ENCODE assay signal across 18 cellular contexts in genomic region chr14:68856572-68856971, GRCh38.
A peak's percentile ranks its signal among the peaks of the same experiment; 100 is the strongest.
DNase-seq lines count a peak whose midpoint lies in the region; ATAC-seq and TF ChIP-seq lines count a peak whose summit lies in the region.
"Had no signal": no experiment of that assay in that cellular context is flagged by ENCODE, and none has a peak within 500 bp of the region (broad histone marks: within the 10 kb centered on the region; RNA-seq: fewer than 3 reads in every experiment).

No MANE protein-coding gene starts in this region.

- TF ChIP-seq CTCF in AG09319 (IDR thresholded peaks at IDR 0.05; ENCODE audit: low read depth, low read length) = no peak
- no peak for TF ChIP-seq CTCF in SK-N-SH (IDR thresholded peaks at IDR 0.05)
- TF ChIP-seq CTCF in osteoblast (IDR thresholded peaks at IDR 0.05; ENCODE audit: extremely low read depth, low read depth, low read length) = no peak

- H3K27me3 ChIP-seq in SK-N-SH (ENCODE audit: insufficient read depth) (no peaks in the 10 kb centered on the region), osteoblast (ENCODE audit: insufficient read depth, low read length) (no peaks in the 10 kb centered on the region)
- H3K27me3 ChIP-seq: MG63 had no signal

- TF ChIP-seq RAD21 in SK-N-SH (IDR thresholded peaks at IDR 0.05; ENCODE audit: low read length) = no peak

- H3K36me3 ChIP-seq in SK-N-SH (replicated peaks in 1 of 2; ENCODE audit: control insufficient read depth in 1 of 2, insufficient read depth in 2 of 2, low read length in 1 of 2) (peaks cover 0 to 7% of the 10 kb centered on the region in 2 experiments), osteoblast (ENCODE audit: insufficient read depth, low read length) (peaks cover 6% of the 10 kb centered on the region)
- H3K36me3 ChIP-seq: MG63 had no signal

- H4K20me1 ChIP-seq in SK-N-SH (ENCODE audit: insufficient read depth) (no peaks in the 10 kb centered on the region), osteoblast (ENCODE audit: insufficient read depth, low read length) (no peaks in the 10 kb centered on the region)

- H2AFZ ChIP-seq in SK-N-SH (ENCODE audit: low read depth) = no peak overlapping the region
- H2AFZ ChIP-seq in osteoblast (ENCODE audit: low read length) = no peak overlapping the region

- peaks cover 4% of the 10 kb centered on the region for H3K9me3 Mint-ChIP-seq in activated T-cell treated with anti-CD3 and anti-CD28 coated beads, Interleukin-2, amount 50 U/mL, for 4 hours

- POLR2A ChIA-PET in SK-N-SH (lab: Yijun Ruan, JAX) = no interaction called here

- H3K4me3 Mint-ChIP-seq in activated T-cell treated with anti-CD3 and anti-CD28 coated beads, Interleukin-2, amount 50 U/mL, for 4 hours = no peak overlapping the region

- no peak for ATAC-seq in activated T-cell treated with anti-CD3 and anti-CD28 coated beads, Interleukin-2, amount 50 U/mL, for 4 hours

- H3K9me2 ChIP-seq in SK-N-SH = no peaks in the 10 kb centered on the region

- H3K4me2 ChIP-seq in SK-N-SH (no peak overlapping the region), osteoblast (ENCODE audit: insufficient read depth, low read length) (no peak overlapping the region)

- no peaks in the 10 kb centered on the region for H3K27me3 Mint-ChIP-seq in activated T-cell treated with anti-CD3 and anti-CD28 coated beads, Interleukin-2, amount 50 U/mL, for 4 hours (ENCODE audit: low read depth)

- H3K9ac ChIP-seq in SK-N-SH = no peak overlapping the region

- DNase-seq in AG09319 (ENCODE audit: extremely low read depth, low read depth) = peak; percentile 54
- no peak for DNase-seq in SK-N-SH
- peak; percentile 85 for DNase-seq in fibroblast of gingiva (ENCODE audit: low read depth)
- DNase-seq in osteoblast (ENCODE audit: insufficient read length, low spot score, missing footprints) = peak; percentile 15
- DNase-seq in germinal center (ENCODE audit: low spot score) = no peak
- no peak for DNase-seq in middle frontal gyrus (ENCODE audit: extremely low spot score, low spot score)
- DNase-seq in activated T-cell treated with anti-CD3 and anti-CD28 coated beads, Interleukin-2, amount 50 U/mL, for 4 hours = no peak
- DNase-seq in stimulated activated CD8-positive, alpha-beta memory T cell treated with anti-CD3 and anti-CD28 coated beads, Interleukin-4, amount 100 ng/mL, for 48 hours = no peak
- DNase-seq: AML-193, Caco-2, H7, MG63, NCI-H1092, NCI-H146, NCI-H2081, NCI-H510A, NCI-H774, RPMI8226 had no signal

- TF ChIP-seq EP300 in SK-N-SH (IDR thresholded peaks at IDR 0.05; ENCODE audit: borderline replicate concordance in 1 of 2, low read depth in 1 of 2, low read length in 1 of 2) = peak in 1 of 2 experiments; percentile 48; a peak in 2 of 4 replicates

- peaks cover 7% of the 10 kb centered on the region for H3K4me1 Mint-ChIP-seq in activated T-cell treated with anti-CD3 and anti-CD28 coated beads, Interleukin-2, amount 50 U/mL, for 4 hours (ENCODE audit: low read depth)

- H3K36me3 Mint-ChIP-seq in activated T-cell treated with anti-CD3 and anti-CD28 coated beads, Interleukin-2, amount 50 U/mL, for 4 hours (ENCODE audit: insufficient read depth) = no peaks in the 10 kb centered on the region

- CTCF ChIA-PET in SK-N-SH (lab: Yijun Ruan, JAX) = no interaction called here

- peaks cover 5% of the 10 kb centered on the region for H3F3A ChIP-seq in SK-N-SH (replicated peaks; ENCODE audit: insufficient read depth)

- H3K79me2 ChIP-seq in SK-N-SH (ENCODE audit: insufficient read depth) (no peaks in the 10 kb centered on the region), osteoblast (ENCODE audit: insufficient read depth, low read length) (no peaks in the 10 kb centered on the region)

- H3K27ac ChIP-seq in SK-N-SH (ENCODE audit: low read depth in 2 of 2, low read length in 1 of 2) (peak overlapping the region in 1 of 2 experiments; percentile 64; a peak in 1 of 4 replicates), osteoblast (ENCODE audit: low read depth, low read length) (no peak overlapping the region)

- peaks cover 0 to 8% of the 10 kb centered on the region in 2 experiments; a peak in 1 of 4 replicates for H3K4me1 ChIP-seq in SK-N-SH (ENCODE audit: control insufficient read depth in 1 of 2, insufficient read depth in 2 of 2, low read depth in 1 of 2, low read length in 1 of 2)
- H3K4me1 ChIP-seq in osteoblast (ENCODE audit: insufficient read depth, low read length) = peaks cover 4% of the 10 kb centered on the region

- H3K9me3 ChIP-seq in SK-N-SH (no peaks in the 10 kb centered on the region), osteoblast (ENCODE audit: low read depth, low read length) (no peaks in the 10 kb centered on the region)
- H3K9me3 ChIP-seq: Caco-2, MG63 had no signal

- no peak overlapping the region for H3K4me3 ChIP-seq in SK-N-SH (ENCODE audit: low read depth in 2 of 2, low read length in 1 of 2)
- no peak overlapping the region for H3K4me3 ChIP-seq in osteoblast (ENCODE audit: insufficient read depth, low read length)
- H3K4me3 ChIP-seq: MG63 had no signal

- WGBS in SK-N-SH (ENCODE audit: low lambda C conversion rate) = 66% methylated on average over 6 of the region's 6 CpGs

TF ChIP-seq in SK-N-SH, 30 proteins besides CTCF, POLR2A, EP300 and RAD21:
- TF ChIP-seq GATA2 (CRISPR knock-in tag; IDR thresholded peaks at IDR 0.05) (no peak), TCF12 (IDR thresholded peaks at IDR 0.05) (peak; percentile 72)
- TF ChIP-seq, protein P1, sequence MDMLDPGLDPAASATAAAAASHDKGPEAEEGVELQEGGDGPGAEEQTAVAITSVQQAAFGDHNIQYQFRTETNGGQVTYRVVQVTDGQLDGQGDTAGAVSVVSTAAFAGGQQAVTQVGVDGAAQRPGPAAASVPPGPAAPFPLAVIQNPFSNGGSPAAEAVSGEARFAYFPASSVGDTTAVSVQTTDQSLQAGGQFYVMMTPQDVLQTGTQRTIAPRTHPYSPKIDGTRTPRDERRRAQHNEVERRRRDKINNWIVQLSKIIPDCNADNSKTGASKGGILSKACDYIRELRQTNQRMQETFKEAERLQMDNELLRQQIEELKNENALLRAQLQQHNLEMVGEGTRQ (IDR thresholded peaks at IDR 0.05; ENCODE audit: borderline replicate concordance, low read depth, low read length) = no peak

Comparison
In these comparisons a context has a peak if more than half of its experiments do, and no peak if none do; other contexts are left out.
1. DNase-seq: peak in AG09319 (single experiment), fibroblast of gingiva (single experiment) and osteoblast (single experiment); none in SK-N-SH (single experiment), germinal center (single experiment), middle frontal gyrus (single experiment), activated T-cell treated with anti-CD3 and anti-CD28 coated beads, Interleukin-2, amount 50 U/mL, for 4 hours (single experiment) and stimulated activated CD8-positive, alpha-beta memory T cell treated with anti-CD3 and anti-CD28 coated beads, Interleukin-4, amount 100 ng/mL, for 48 hours (single experiment).